26 cellular contexts compared by ENCODE assay signal in genomic region chr17:33858682-33859081, GRCh38.
"Had no signal": no experiment of that assay in that cellular context is flagged by ENCODE, and none has a peak within 500 bp of the region (broad histone marks: within the 10 kb centered on the region; RNA-seq: fewer than 3 reads in every experiment).

No MANE protein-coding gene starts in this region.

- H3K9me3 ChIP-seq: gastrocnemius medialis, right lobe of liver, thoracic aorta, tibial nerve, upper lobe of left lung, uterus had no signal

- H3K4me3 ChIP-seq: coronary artery, gastrocnemius medialis, neural progenitor cell, right lobe of liver, thoracic aorta, tibial nerve, upper lobe of left lung, uterus had no signal

- H3K79me2 ChIP-seq: parathyroid adenoma had no signal

- H3K27ac ChIP-seq: coronary artery, gastrocnemius medialis, neural progenitor cell, parathyroid adenoma, right lobe of liver, thoracic aorta, tibial nerve, upper lobe of left lung, uterus had no signal

- H3K27me3 ChIP-seq: gastrocnemius medialis, neural progenitor cell, right lobe of liver, tibial nerve, upper lobe of left lung, uterus had no signal

- H2AFZ ChIP-seq: neural progenitor cell, parathyroid adenoma had no signal

- H3K27ac Mint-ChIP-seq: naive thymus-derived CD4-positive, alpha-beta T cell; nephron; neural progenitor cell; progenitor cell of endocrine pancreas; stimulated activated naive B cell treated with anti-CD40 and anti-IgM and Interleukin-4, amounts not matched to agents 10 μg/mL and 1 μg/mL and 100 μg/mL, for 72 hours; stimulated activated naive CD8-positive, alpha-beta T cell treated with anti-CD3 and anti-CD28 coated beads, Interleukin-15, Interleukin-2, amounts not matched to agents 100 ng/mL and 50 ng/mL, for 24 hours had no signal

- ATAC-seq: esophagus mucosa; gastrocnemius medialis; left lobe of liver; naive thymus-derived CD4-positive, alpha-beta T cell; right lobe of liver; stimulated activated naive B cell treated with anti-CD40 and anti-IgM and Interleukin-4, amounts not matched to agents 10 μg/mL and 1 μg/mL and 100 μg/mL, for 72 hours had no signal

- H3K4me2 ChIP-seq: neural progenitor cell had no signal

- H3K4me1 Mint-ChIP-seq: naive thymus-derived CD4-positive, alpha-beta T cell; nephron; stimulated activated naive B cell treated with anti-CD40 and anti-IgM and Interleukin-4, amounts not matched to agents 10 μg/mL and 1 μg/mL and 100 μg/mL, for 72 hours had no signal

- H3K4me1 ChIP-seq: gastrocnemius medialis, neural progenitor cell, parathyroid adenoma, right lobe of liver, tibial nerve, upper lobe of left lung, uterus had no signal

- DNase-seq: dermis blood vessel endothelial cell; effector memory CD4-positive, alpha-beta T cell; foreskin fibroblast; gastrocnemius medialis; head of caudate nucleus; kidney; mesenchymal stem cell; midbrain; naive thymus-derived CD4-positive, alpha-beta T cell; right lobe of liver; small intestine; stimulated activated CD4-positive, alpha-beta T cell treated with anti-CD3 and anti-CD28 coated beads, Interleukin-15, amount 100 ng/mL, for 24 hours; stimulated activated CD4-positive, alpha-beta T cell treated with anti-CD3 and anti-CD28 coated beads, Interleukin-2, amount 100 ng/mL, for 48 hours; stimulated activated naive B cell treated with anti-CD40 and anti-IgM and Interleukin-4, amounts not matched to agents 10 μg/mL and 1 μg/mL and 100 μg/mL, for 72 hours; upper lobe of left lung; uterus had no signal

- H3K9me3 Mint-ChIP-seq: nephron; stimulated activated naive B cell treated with anti-CD40 and anti-IgM and Interleukin-4, amounts not matched to agents 10 μg/mL and 1 μg/mL and 100 μg/mL, for 72 hours; stimulated activated naive CD8-positive, alpha-beta T cell treated with anti-CD3 and anti-CD28 coated beads, Interleukin-15, Interleukin-2, amounts not matched to agents 100 ng/mL and 50 ng/mL, for 24 hours had no signal

- H3K4me3 Mint-ChIP-seq: naive thymus-derived CD4-positive, alpha-beta T cell; nephron; neural progenitor cell; stimulated activated naive B cell treated with anti-CD40 and anti-IgM and Interleukin-4, amounts not matched to agents 10 μg/mL and 1 μg/mL and 100 μg/mL, for 72 hours; stimulated activated naive CD8-positive, alpha-beta T cell treated with anti-CD3 and anti-CD28 coated beads, Interleukin-15, Interleukin-2, amounts not matched to agents 100 ng/mL and 50 ng/mL, for 24 hours had no signal

- H3K36me3 Mint-ChIP-seq: naive thymus-derived CD4-positive, alpha-beta T cell; neural progenitor cell; stimulated activated naive B cell treated with anti-CD40 and anti-IgM and Interleukin-4, amounts not matched to agents 10 μg/mL and 1 μg/mL and 100 μg/mL, for 72 hours had no signal

- H3K36me3 ChIP-seq: gastrocnemius medialis, neural progenitor cell, right lobe of liver, thoracic aorta, tibial nerve, upper lobe of left lung, uterus had no signal
